Comparison of ENCODE assay signal across 8 cellular contexts in the genomic region with DNA sequence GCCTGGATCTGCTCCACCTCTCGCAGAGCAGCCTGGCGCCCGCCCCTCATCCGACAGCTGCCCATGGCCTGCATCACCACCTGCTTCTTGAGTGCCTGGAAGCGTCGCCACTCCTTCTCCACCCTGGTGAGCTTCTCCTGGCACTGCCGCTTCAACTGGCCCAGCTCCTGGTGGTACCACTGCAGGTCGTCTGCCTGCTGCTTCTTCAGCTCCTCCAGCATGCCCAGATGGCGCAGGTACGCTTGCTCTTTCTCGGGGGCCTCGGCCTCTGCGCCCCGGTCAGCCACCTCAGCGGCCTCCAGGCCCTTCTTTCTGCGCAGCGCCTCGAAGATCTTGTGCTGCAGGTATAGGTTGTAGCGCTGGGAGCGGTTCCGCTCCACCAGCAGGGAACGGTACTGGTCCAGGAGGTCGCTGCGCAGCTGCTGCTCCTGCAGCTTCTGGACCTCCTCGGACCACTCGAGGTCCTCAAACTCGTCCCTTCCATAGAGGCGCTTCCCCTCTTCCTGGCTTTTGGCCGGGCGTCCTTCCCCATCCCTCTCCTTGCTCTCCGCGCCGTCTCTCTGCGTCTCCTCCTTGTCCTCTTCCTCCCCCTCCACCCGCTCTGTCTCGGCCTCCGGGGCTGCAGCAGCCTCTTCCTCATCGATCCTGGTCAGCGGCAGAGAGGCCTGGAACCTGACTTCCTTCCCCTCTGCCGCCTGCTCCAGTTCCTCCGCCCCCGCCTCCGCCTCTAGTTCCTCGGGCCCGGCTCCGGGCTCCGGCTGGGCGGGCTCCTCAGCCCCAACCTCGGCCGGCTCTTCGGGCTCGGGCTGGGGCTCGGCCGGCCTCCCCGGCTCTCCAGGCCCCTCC. TPM values are rescaled to one million over a fixed set of nuclear protein-coding genes. Genes with fewer than 3 reads are reported as not detected.
DNase-seq lines count a peak whose midpoint lies in the region; ATAC-seq and TF ChIP-seq lines count a peak whose summit lies in the region.

No MANE protein-coding gene starts in this region.

- H3K4me3 Mint-ChIP-seq in stimulated activated effector memory CD8-positive, alpha-beta T cell treated with anti-CD3 and anti-CD28 coated beads, Interleukin-12 subunit alpha, Interleukin-12 subunit beta, amount 100 ng/mL, for 72 hours, result peak overlapping the region; percentile 92

- ATAC-seq in GM18868 (IDR thresholded peaks at IDR 0.05; ENCODE audit: unreplicated experiment) (peak; percentile 12), HG03442 (IDR thresholded peaks at IDR 0.05; ENCODE audit: unreplicated experiment) (peak; percentile 1)
- ATAC-seq in stimulated activated effector memory CD8-positive, alpha-beta T cell treated with anti-CD3 and anti-CD28 coated beads, Interleukin-12 subunit alpha, Interleukin-12 subunit beta, amount 100 ng/mL, for 72 hours, result no peak

- H3K27ac Mint-ChIP-seq in stimulated activated effector memory CD8-positive, alpha-beta T cell treated with anti-CD3 and anti-CD28 coated beads, Interleukin-12 subunit alpha, Interleukin-12 subunit beta, amount 100 ng/mL, for 72 hours, result peak overlapping the region; percentile 94

- no peaks in the 10 kb centered on the region for H3K36me3 ChIP-seq in kidney epithelial cell (ENCODE audit: control insufficient read depth, insufficient read depth, low read length)

- no peaks in the 10 kb centered on the region for H3K9me3 Mint-ChIP-seq in stimulated activated effector memory CD8-positive, alpha-beta T cell treated with anti-CD3 and anti-CD28 coated beads, Interleukin-12 subunit alpha, Interleukin-12 subunit beta, amount 100 ng/mL, for 72 hours

- TF ChIP-seq CTCF in cardiac fibroblast (IDR thresholded peaks at IDR 0.05; ENCODE audit: low read depth, low read length), result no peak
- no peak for TF ChIP-seq CTCF in kidney epithelial cell (IDR thresholded peaks at IDR 0.05; ENCODE audit: insufficient read depth, low read length, poor library complexity, severe bottlenecking)

- DNase-seq in Ammon's horn (ENCODE audit: low spot score) (peak; percentile 57), RKO (ENCODE audit: low spot score) (peak; percentile 62), cardiac fibroblast (ENCODE audit: low read depth in 2 of 2) (peak in 1 of 2 donors; percentile 59), kidney epithelial cell (ENCODE audit: low read depth) (no peak), superior temporal gyrus (ENCODE audit: extremely low spot score) (no peak)
- peak in 1 of 2 donors; percentile 38 for DNase-seq in stimulated activated effector memory CD8-positive, alpha-beta T cell treated with anti-CD3 and anti-CD28 coated beads, Interleukin-12 subunit alpha, Interleukin-12 subunit beta, amount 100 ng/mL, for 72 hours (ENCODE audit: low spot score in 2 of 2)

- H3K27me3 ChIP-seq in kidney epithelial cell (ENCODE audit: control insufficient read depth, insufficient read depth, low read length), result no peaks in the 10 kb centered on the region

- peak overlapping the region; percentile 83 to 90 for H3K4me3 ChIP-seq in cardiac fibroblast (replicated peaks in 1 of 2; ENCODE audit: low read depth in 2 of 2, low read length in 2 of 2)
- H3K4me3 ChIP-seq in kidney epithelial cell (ENCODE audit: low read depth, low read length), result peak overlapping the region; percentile 62

- peaks cover 45% of the 10 kb centered on the region for H3K4me1 Mint-ChIP-seq in stimulated activated effector memory CD8-positive, alpha-beta T cell treated with anti-CD3 and anti-CD28 coated beads, Interleukin-12 subunit alpha, Interleukin-12 subunit beta, amount 100 ng/mL, for 72 hours

- H3K36me3 Mint-ChIP-seq in stimulated activated effector memory CD8-positive, alpha-beta T cell treated with anti-CD3 and anti-CD28 coated beads, Interleukin-12 subunit alpha, Interleukin-12 subunit beta, amount 100 ng/mL, for 72 hours, result peaks cover 18% of the 10 kb centered on the region

RNA-seq across cellular contexts. Expression of a gene that starts 1.1 kb away (rescaled TPM):
- total RNA-seq in kidney epithelial cell, result 26.9 and 27.9 TPM in 2 replicates

RNA-seq across cellular contexts. Expression of a gene that starts 25.8 kb away (rescaled TPM):
- total RNA-seq in kidney epithelial cell, result 31.5 and 43.9 TPM in 2 replicates

Comparison
In these comparisons a context has a peak if more than half of its experiments do, and no peak if none do; other contexts are left out.
1. DNase-seq: peak in Ammon's horn (single experiment) and RKO (single experiment); none in kidney epithelial cell (single experiment) and superior temporal gyrus (single experiment).